ENCODE assay signal across 1 cellular context in the genomic region with DNA sequence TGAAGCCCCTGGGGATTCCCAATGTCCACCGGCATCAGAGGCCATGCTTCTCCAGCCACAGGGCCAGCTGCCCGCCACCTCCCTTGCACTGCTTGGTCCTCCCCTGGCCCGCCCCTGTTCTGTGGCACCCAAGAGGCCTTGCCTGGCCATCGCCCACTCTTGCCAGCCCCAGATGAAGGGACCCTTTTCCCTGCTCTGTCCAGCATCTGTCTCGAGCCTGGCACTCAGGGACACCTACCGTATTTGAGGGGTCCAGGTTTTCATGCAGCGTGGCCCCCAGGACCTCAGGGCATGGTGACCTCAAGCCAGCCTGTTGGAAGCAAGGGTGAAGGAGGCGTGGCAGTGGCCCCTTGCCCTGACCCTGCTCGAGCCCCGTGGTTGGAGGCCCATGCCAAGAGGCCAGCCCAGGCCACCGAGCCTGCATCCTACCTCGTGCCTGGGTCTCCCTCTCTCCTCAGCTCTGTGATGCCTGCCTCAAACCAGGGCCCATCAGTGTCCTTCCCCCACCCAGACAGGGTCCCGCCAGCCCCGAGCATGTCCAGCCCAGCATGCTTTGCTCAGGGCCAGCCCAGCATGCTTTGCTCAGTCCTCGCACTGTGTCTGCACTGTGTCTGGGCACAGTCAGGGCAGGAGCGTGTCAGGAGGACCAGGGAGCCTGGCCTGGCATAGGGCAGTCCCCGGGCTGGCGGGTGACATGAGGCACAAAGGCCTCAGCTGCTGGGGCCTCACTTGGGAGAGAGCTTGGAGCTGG.
TF ChIP-seq lines count a peak whose summit lies in the region.

No MANE protein-coding gene starts in this region.

TF ChIP-seq in HepG2, 621 proteins besides CTCF, POLR2A, EP300 and RAD21 (continued from another document and continues in another):
- TF ChIP-seq, protein P1, sequence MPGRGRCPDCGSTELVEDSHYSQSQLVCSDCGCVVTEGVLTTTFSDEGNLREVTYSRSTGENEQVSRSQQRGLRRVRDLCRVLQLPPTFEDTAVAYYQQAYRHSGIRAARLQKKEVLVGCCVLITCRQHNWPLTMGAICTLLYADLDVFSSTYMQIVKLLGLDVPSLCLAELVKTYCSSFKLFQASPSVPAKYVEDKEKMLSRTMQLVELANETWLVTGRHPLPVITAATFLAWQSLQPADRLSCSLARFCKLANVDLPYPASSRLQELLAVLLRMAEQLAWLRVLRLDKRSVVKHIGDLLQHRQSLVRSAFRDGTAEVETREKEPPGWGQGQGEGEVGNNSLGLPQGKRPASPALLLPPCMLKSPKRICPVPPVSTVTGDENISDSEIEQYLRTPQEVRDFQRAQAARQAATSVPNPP (CRISPR knock-in tag; IDR thresholded peaks at IDR 0.05) = no peak
- TF ChIP-seq ZNF263 (CRISPR knock-in tag; IDR thresholded peaks at IDR 0.05) (peak; percentile 49; the same call in 1 of the 2 replicates), ZNF138 (CRISPR knock-in tag; IDR thresholded peaks at IDR 0.05; ENCODE audit: low read depth) (no peak), MTA3 (CRISPR knock-in tag; IDR thresholded peaks at IDR 0.05) (no peak), ZMYM4 (CRISPR knock-in tag; IDR thresholded peaks at IDR 0.05) (no peak), CENPX (CRISPR knock-in tag; IDR thresholded peaks at IDR 0.05) (no peak), ZNF598 (CRISPR knock-in tag; IDR thresholded peaks at IDR 0.05; ENCODE audit: borderline replicate concordance) (0 out of 2 replicates have a peak, but pooled peaks have one; percentile 55), ZNF747 (CRISPR knock-in tag; IDR thresholded peaks at IDR 0.05; ENCODE audit: borderline replicate concordance) (no peak), ZNF547 (CRISPR knock-in tag; IDR thresholded peaks at IDR 0.05) (0 out of 2 replicates have a peak, but pooled peaks have one; percentile 49), ZNF549 (CRISPR knock-in tag; IDR thresholded peaks at IDR 0.05) (no peak), ZNF484 (CRISPR knock-in tag; IDR thresholded peaks at IDR 0.05; ENCODE audit: borderline replicate concordance, low read depth) (no peak), ZNF143 (CRISPR knock-in tag; IDR thresholded peaks at IDR 0.05) (peak; percentile 79), ASH2L (IDR thresholded peaks at IDR 0.05; ENCODE audit: insufficient read length, low read depth, low read length) (peak; percentile 0), TBL1XR1 (IDR thresholded peaks at IDR 0.05; ENCODE audit: borderline replicate concordance, low read length, partially characterized antibody) (no peak), ZNF331 (CRISPR knock-in tag; IDR thresholded peaks at IDR 0.05) (0 out of 2 replicates have a peak, but pooled peaks have one; percentile 16), ZNF839 (CRISPR knock-in tag; IDR thresholded peaks at IDR 0.05; ENCODE audit: borderline replicate concordance) (0 out of 2 replicates have a peak, but pooled peaks have one; percentile 32), ZNF788 (CRISPR knock-in tag; IDR thresholded peaks at IDR 0.05; ENCODE audit: borderline replicate concordance) (peak; percentile 69; the same call in 1 of the 2 replicates), ZNF564 (CRISPR knock-in tag; IDR thresholded peaks at IDR 0.05) (0 out of 2 replicates have a peak, but pooled peaks have one; percentile 42), NFKBIZ (CRISPR knock-in tag; IDR thresholded peaks at IDR 0.05) (no peak), SRSF1 (optimal IDR thresholded peaks at IDR 0.05; ENCODE audit: low read depth, low read length) (no peak), CCAR2 (optimal IDR thresholded peaks at IDR 0.05; ENCODE audit: low read depth, low read length) (no peak), MIER3 (CRISPR knock-in tag; IDR thresholded peaks at IDR 0.05; ENCODE audit: borderline replicate concordance) (no peak), SRY (CRISPR knock-in tag; IDR thresholded peaks at IDR 0.05) (0 out of 2 replicates have a peak, but pooled peaks have one; percentile 28)
- TF ChIP-seq, protein P2, sequence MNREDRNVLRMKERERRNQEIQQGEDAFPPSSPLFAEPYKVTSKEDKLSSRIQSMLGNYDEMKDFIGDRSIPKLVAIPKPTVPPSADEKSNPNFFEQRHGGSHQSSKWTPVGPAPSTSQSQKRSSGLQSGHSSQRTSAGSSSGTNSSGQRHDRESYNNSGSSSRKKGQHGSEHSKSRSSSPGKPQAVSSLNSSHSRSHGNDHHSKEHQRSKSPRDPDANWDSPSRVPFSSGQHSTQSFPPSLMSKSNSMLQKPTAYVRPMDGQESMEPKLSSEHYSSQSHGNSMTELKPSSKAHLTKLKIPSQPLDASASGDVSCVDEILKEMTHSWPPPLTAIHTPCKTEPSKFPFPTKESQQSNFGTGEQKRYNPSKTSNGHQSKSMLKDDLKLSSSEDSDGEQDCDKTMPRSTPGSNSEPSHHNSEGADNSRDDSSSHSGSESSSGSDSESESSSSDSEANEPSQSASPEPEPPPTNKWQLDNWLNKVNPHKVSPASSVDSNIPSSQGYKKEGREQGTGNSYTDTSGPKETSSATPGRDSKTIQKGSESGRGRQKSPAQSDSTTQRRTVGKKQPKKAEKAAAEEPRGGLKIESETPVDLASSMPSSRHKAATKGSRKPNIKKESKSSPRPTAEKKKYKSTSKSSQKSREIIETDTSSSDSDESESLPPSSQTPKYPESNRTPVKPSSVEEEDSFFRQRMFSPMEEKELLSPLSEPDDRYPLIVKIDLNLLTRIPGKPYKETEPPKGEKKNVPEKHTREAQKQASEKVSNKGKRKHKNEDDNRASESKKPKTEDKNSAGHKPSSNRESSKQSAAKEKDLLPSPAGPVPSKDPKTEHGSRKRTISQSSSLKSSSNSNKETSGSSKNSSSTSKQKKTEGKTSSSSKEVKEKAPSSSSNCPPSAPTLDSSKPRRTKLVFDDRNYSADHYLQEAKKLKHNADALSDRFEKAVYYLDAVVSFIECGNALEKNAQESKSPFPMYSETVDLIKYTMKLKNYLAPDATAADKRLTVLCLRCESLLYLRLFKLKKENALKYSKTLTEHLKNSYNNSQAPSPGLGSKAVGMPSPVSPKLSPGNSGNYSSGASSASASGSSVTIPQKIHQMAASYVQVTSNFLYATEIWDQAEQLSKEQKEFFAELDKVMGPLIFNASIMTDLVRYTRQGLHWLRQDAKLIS (CRISPR knock-in tag; IDR thresholded peaks at IDR 0.05) = no peak
- TF ChIP-seq, protein P3, sequence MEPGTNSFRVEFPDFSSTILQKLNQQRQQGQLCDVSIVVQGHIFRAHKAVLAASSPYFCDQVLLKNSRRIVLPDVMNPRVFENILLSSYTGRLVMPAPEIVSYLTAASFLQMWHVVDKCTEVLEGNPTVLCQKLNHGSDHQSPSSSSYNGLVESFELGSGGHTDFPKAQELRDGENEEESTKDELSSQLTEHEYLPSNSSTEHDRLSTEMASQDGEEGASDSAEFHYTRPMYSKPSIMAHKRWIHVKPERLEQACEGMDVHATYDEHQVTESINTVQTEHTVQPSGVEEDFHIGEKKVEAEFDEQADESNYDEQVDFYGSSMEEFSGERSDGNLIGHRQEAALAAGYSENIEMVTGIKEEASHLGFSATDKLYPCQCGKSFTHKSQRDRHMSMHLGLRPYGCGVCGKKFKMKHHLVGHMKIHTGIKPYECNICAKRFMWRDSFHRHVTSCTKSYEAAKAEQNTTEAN (CRISPR knock-in tag; conservative IDR thresholded peaks at IDR 0.05) = no peak
- TF ChIP-seq, protein P4, sequence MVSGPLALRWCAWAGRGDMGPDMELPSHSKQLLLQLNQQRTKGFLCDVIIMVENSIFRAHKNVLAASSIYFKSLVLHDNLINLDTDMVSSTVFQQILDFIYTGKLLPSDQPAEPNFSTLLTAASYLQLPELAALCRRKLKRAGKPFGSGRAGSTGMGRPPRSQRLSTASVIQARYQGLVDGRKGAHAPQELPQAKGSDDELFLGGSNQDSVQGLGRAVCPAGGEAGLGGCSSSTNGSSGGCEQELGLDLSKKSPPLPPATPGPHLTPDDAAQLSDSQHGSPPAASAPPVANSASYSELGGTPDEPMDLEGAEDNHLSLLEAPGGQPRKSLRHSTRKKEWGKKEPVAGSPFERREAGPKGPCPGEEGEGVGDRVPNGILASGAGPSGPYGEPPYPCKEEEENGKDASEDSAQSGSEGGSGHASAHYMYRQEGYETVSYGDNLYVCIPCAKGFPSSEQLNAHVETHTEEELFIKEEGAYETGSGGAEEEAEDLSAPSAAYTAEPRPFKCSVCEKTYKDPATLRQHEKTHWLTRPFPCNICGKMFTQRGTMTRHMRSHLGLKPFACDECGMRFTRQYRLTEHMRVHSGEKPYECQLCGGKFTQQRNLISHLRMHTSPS (CRISPR knock-in tag; IDR thresholded peaks at IDR 0.05; ENCODE audit: low read depth) = peak; percentile 59
- TF ChIP-seq, protein P5, sequence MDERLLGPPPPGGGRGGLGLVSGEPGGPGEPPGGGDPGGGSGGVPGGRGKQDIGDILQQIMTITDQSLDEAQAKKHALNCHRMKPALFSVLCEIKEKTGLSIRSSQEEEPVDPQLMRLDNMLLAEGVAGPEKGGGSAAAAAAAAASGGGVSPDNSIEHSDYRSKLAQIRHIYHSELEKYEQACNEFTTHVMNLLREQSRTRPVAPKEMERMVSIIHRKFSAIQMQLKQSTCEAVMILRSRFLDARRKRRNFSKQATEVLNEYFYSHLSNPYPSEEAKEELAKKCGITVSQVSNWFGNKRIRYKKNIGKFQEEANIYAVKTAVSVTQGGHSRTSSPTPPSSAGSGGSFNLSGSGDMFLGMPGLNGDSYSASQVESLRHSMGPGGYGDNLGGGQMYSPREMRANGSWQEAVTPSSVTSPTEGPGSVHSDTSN (CRISPR knock-in tag; IDR thresholded peaks at IDR 0.05) = no peak
- TF ChIP-seq, protein P6, sequence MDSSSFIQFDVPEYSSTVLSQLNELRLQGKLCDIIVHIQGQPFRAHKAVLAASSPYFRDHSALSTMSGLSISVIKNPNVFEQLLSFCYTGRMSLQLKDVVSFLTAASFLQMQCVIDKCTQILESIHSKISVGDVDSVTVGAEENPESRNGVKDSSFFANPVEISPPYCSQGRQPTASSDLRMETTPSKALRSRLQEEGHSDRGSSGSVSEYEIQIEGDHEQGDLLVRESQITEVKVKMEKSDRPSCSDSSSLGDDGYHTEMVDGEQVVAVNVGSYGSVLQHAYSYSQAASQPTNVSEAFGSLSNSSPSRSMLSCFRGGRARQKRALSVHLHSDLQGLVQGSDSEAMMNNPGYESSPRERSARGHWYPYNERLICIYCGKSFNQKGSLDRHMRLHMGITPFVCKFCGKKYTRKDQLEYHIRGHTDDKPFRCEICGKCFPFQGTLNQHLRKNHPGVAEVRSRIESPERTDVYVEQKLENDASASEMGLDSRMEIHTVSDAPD (CRISPR knock-in tag; IDR thresholded peaks at IDR 0.05) = no peak
- TF ChIP-seq, protein P7, sequence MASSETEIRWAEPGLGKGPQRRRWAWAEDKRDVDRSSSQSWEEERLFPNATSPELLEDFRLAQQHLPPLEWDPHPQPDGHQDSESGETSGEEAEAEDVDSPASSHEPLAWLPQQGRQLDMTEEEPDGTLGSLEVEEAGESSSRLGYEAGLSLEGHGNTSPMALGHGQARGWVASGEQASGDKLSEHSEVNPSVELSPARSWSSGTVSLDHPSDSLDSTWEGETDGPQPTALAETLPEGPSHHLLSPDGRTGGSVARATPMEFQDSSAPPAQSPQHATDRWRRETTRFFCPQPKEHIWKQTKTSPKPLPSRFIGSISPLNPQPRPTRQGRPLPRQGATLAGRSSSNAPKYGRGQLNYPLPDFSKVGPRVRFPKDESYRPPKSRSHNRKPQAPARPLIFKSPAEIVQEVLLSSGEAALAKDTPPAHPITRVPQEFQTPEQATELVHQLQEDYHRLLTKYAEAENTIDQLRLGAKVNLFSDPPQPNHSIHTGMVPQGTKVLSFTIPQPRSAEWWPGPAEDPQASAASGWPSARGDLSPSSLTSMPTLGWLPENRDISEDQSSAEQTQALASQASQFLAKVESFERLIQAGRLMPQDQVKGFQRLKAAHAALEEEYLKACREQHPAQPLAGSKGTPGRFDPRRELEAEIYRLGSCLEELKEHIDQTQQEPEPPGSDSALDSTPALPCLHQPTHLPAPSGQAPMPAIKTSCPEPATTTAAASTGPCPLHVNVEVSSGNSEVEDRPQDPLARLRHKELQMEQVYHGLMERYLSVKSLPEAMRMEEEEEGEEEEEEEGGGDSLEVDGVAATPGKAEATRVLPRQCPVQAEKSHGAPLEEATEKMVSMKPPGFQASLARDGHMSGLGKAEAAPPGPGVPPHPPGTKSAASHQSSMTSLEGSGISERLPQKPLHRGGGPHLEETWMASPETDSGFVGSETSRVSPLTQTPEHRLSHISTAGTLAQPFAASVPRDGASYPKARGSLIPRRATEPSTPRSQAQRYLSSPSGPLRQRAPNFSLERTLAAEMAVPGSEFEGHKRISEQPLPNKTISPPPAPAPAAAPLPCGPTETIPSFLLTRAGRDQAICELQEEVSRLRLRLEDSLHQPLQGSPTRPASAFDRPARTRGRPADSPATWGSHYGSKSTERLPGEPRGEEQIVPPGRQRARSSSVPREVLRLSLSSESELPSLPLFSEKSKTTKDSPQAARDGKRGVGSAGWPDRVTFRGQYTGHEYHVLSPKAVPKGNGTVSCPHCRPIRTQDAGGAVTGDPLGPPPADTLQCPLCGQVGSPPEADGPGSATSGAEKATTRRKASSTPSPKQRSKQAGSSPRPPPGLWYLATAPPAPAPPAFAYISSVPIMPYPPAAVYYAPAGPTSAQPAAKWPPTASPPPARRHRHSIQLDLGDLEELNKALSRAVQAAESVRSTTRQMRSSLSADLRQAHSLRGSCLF (CRISPR knock-in tag; IDR thresholded peaks at IDR 0.05; ENCODE audit: borderline replicate concordance) = no peak
- TF ChIP-seq, protein P8, sequence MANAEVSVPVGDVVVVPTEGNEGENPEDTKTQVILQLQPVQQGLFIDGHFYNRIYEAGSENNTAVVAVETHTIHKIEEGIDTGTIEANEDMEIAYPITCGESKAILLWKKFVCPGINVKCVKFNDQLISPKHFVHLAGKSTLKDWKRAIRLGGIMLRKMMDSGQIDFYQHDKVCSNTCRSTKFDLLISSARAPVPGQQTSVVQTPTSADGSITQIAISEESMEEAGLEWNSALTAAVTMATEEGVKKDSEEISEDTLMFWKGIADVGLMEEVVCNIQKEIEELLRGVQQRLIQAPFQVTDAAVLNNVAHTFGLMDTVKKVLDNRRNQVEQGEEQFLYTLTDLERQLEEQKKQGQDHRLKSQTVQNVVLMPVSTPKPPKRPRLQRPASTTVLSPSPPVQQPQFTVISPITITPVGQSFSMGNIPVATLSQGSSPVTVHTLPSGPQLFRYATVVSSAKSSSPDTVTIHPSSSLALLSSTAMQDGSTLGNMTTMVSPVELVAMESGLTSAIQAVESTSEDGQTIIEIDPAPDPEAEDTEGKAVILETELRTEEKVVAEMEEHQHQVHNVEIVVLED (CRISPR knock-in tag; IDR thresholded peaks at IDR 0.05; ENCODE audit: borderline replicate concordance) = 0 out of 2 replicates have a peak, but pooled peaks have one; percentile 29
- TF ChIP-seq, protein P9, sequence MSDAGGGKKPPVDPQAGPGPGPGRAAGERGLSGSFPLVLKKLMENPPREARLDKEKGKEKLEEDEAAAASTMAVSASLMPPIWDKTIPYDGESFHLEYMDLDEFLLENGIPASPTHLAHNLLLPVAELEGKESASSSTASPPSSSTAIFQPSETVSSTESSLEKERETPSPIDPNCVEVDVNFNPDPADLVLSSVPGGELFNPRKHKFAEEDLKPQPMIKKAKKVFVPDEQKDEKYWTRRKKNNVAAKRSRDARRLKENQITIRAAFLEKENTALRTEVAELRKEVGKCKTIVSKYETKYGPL (CRISPR knock-in tag; IDR thresholded peaks at IDR 0.05) = no peak
- TF ChIP-seq, protein P10, sequence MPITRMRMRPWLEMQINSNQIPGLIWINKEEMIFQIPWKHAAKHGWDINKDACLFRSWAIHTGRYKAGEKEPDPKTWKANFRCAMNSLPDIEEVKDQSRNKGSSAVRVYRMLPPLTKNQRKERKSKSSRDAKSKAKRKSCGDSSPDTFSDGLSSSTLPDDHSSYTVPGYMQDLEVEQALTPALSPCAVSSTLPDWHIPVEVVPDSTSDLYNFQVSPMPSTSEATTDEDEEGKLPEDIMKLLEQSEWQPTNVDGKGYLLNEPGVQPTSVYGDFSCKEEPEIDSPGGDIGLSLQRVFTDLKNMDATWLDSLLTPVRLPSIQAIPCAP (CRISPR knock-in tag; IDR thresholded peaks at IDR 0.05; ENCODE audit: low read depth) = no peak
